In the genomic region with DNA sequence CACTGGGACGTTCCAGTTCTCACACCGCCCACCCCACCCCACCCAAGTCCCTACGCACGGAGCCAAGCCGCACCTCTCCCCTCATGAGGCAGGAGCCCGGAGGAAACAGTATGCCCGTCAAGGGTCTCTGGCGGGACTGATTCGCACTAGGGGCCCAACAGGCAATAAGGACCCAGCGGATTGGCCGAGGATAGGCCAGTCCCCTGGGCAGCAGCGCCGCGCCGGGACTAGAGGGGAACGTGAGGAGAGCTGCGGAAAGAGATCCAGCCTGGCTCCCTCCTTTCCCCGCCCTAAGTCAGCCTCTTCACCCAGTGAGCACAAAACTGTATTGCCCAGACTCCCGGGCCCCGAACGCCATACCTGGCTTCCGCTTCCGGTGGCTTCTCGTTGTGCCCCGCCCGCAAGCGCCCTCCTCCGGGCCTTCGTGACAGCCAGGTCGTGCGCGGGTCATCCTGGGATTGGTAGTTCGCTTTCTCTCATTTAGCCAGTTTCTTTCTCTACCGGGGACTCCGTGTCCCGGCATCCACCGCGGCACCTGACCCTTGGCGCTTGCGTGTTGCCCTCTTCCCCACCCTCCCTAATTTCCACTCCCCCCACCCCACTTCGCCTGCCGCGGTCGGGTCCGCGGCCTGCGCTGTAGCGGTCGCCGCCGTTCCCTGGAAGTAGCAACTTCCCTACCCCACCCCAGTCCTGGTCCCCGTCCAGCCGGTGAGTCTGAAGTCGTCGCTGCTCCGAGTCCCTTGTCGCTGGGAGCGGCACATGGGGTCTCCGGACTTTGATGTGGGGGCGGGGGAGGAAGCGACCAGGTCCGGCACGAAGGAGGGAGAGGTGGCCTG, we compare ENCODE assay signal across 8 cellular contexts. TPM values are rescaled to one million over a fixed set of nuclear protein-coding genes. Genes with fewer than 3 reads are reported as not detected.
DNase-seq lines count a peak whose midpoint lies in the region; ATAC-seq, FAIRE-seq and TF ChIP-seq lines count a peak whose summit lies in the region.

A gene (plus strand): TSS at position 580 of the 836 bp plus-strand sequence. CDS start 752 bp downstream, outside the sequence.

- no peaks in the 10 kb centered on the region for H3K9me3 Mint-ChIP-seq in immature natural killer cell

- intact Hi-C loops in spleen (cut with DNase I; ENCODE audit: low total_unique reads): no loop called here

- POLR2A ChIA-PET in AG04450 (lab: Yijun Ruan, JAX): interaction anchor here (0.9 to 1.8 kb wide), 5 partner anchors 13 to 149 kb away, joined by 3 to 11 read pairs (median 4); a partner anchor contains a TSS

- TF ChIP-seq POLR2A in spleen (IDR thresholded peaks at IDR 0.05): peak in 2 of 3 donors; percentile 26 to 40

- peak within 1 kb of the TSS; percentile 88 to 100 (median 97) for H3K4me3 Mint-ChIP-seq in immature natural killer cell

- H3K4me3 ChIP-seq in AG04450 (ENCODE audit: low read depth, low read length): peak within 1 kb of the TSS; percentile 98
- peak within 1 kb of the TSS; percentile 69 for H3K4me3 ChIP-seq in WI38 (ENCODE audit: low read depth, low read length)
- H3K4me3 ChIP-seq in bronchial epithelial cell (ENCODE audit: low read depth, low read length): peak within 1 kb of the TSS; percentile 85
- H3K4me3 ChIP-seq in spleen: peak within 1 kb of the TSS; percentile 75 to 85 (median 78)

- WGBS in spleen, 5 donors: 0 to 1% (median 1%) methylated on average over 42 to 63 of the region's 63 CpGs

- no peaks in the 10 kb centered on the region; the same call in 1 of the 2 replicates for H3K9me3 ChIP-seq in AG04450 (ENCODE audit: control insufficient read depth, insufficient read depth, low read length)
- H3K9me3 ChIP-seq in spleen: no peaks in the 10 kb centered on the region

- no peaks in the 10 kb centered on the region for H3K27me3 ChIP-seq in AG04450 (ENCODE audit: control insufficient read depth, insufficient read depth, low read length)
- H3K27me3 ChIP-seq in bronchial epithelial cell (ENCODE audit: control insufficient read depth, insufficient read depth, low read length): no peaks in the 10 kb centered on the region
- no peaks in the 10 kb centered on the region for H3K27me3 ChIP-seq in spleen (replicated peaks in 1 of 7)

- peak within 1 kb of the TSS; percentile 95 to 99 (median 99) for H3K27ac Mint-ChIP-seq in immature natural killer cell

- H3K27me3 Mint-ChIP-seq in immature natural killer cell (ENCODE audit: low read depth in 3 of 3): peaks cover 12 to 16% (median 13%) of the 10 kb centered on the region in 3 donors

- H3K36me3 ChIP-seq in bronchial epithelial cell (ENCODE audit: control insufficient read depth, insufficient read depth, low read length) (peaks cover 19% of the 10 kb centered on the region), spleen (peaks cover 0 to 68% (median 53%) of the 10 kb centered on the region in 6 donors)

- peaks cover 4 to 41% (median 15%) of the 10 kb centered on the region in 3 donors for H3K36me3 Mint-ChIP-seq in immature natural killer cell

- peak within 1 kb of the TSS; percentile 90 for H3K27ac ChIP-seq in AG04450 (ENCODE audit: low read depth, low read length)
- peak within 1 kb of the TSS; percentile 96 to 99 (median 98) for H3K27ac ChIP-seq in spleen

- CTCF ChIA-PET in AG04450 (lab: Charles Lee): interaction anchor here (0.6 to 1.0 kb wide), 3 partner anchors 119 to 165 kb away, joined by 3 to 4 read pairs (median 3); a partner anchor contains a TSS

- peaks cover 32 to 77% (median 63%) of the 10 kb centered on the region in 6 donors for H3K4me1 ChIP-seq in spleen

- peak; percentile 91 for DNase-seq in AG04450 (ENCODE audit: low read depth, low spot score)
- peak; percentile 98 for DNase-seq in NCI-H2227 treated with DMSO at 0.1 percent for 48 hours (lab: John Stamatoyannopoulos, UW)
- peak; percentile 94 for DNase-seq in bronchial epithelial cell (ENCODE audit: low read depth)
- peak; percentile 97 for DNase-seq in immature natural killer cell
- peak; percentile 100 for DNase-seq in spleen

- ATAC-seq in GM18907 (IDR thresholded peaks at IDR 0.05; ENCODE audit: unreplicated experiment) (peak; percentile 81), HG03159 (IDR thresholded peaks at IDR 0.05; ENCODE audit: unreplicated experiment) (peak; percentile 70)

- FAIRE-seq in bronchial epithelial cell (lab: Jason Lieb, UNC): no peak

- peaks cover 56 to 61% of the 10 kb centered on the region in 2 donors for H3K4me1 Mint-ChIP-seq in immature natural killer cell

- no peak for TF ChIP-seq CTCF in AG04450 (IDR thresholded peaks at IDR 0.05; ENCODE audit: low read depth, low read length)
- TF ChIP-seq CTCF in WI38 (IDR thresholded peaks at IDR 0.05; ENCODE audit: low read depth, low read length): no peak
- no peak for TF ChIP-seq CTCF in bronchial epithelial cell (IDR thresholded peaks at IDR 0.05; ENCODE audit: insufficient read depth, low read length, severe bottlenecking)
- TF ChIP-seq CTCF in spleen (IDR thresholded peaks at IDR 0.05 in 8 of 11, conservative IDR thresholded peaks at IDR 0.05 in 3 of 11): peak in 6 of 11 experiments; percentile 7 to 51 (median 19)

RNA-seq across cellular contexts. Expression of the gene that starts here (rescaled TPM):
- 80.1 and 96.0 TPM in 2 replicates for polyA plus RNA-seq in AG04450 (2011; rRNA removed)
- polyA minus RNA-seq in AG04450 (2011; rRNA and poly(A)+ RNA removed): 128 and 159 TPM in 2 replicates
- total RNA-seq in bronchial epithelial cell: 61.1 and 72.7 TPM in 2 replicates
- polyA plus RNA-seq in immature natural killer cell: 100 to 1,000 TPM; 253 to 291 (median 289) TPM
- total RNA-seq in spleen: 100 to 1,000 TPM; 122 to 294 (median 150) TPM
- 100 to 1,000 TPM; 132 to 163 (median 139) TPM for polyA plus RNA-seq in spleen

Comparison
In these comparisons a context has a peak if more than half of its experiments do, and no peak if none do; other contexts are left out.
1. Peak in every context shown above with its lines: DNase-seq, ATAC-seq, H3K4me3 ChIP-seq and H3K27ac ChIP-seq.
2. CTCF ChIP-seq: peak in spleen (6 of 11); none in AG04450 (single experiment), WI38 (single experiment) and bronchial epithelial cell (single experiment).